1 cellular context compared by ENCODE assay signal in genomic region chr6:157550114-157550989, GRCh38.
TF ChIP-seq lines count a peak whose summit lies in the region.

No MANE protein-coding gene starts in this region.

TF ChIP-seq in IMR-90, 13 proteins besides CTCF, POLR2A, EP300 and RAD21 (continued from another document):
- no peak for TF ChIP-seq CEBPB (IDR thresholded peaks at IDR 0.05; ENCODE audit: low read depth, low read length)
